13 cellular contexts compared by ENCODE assay signal in the genomic region with DNA sequence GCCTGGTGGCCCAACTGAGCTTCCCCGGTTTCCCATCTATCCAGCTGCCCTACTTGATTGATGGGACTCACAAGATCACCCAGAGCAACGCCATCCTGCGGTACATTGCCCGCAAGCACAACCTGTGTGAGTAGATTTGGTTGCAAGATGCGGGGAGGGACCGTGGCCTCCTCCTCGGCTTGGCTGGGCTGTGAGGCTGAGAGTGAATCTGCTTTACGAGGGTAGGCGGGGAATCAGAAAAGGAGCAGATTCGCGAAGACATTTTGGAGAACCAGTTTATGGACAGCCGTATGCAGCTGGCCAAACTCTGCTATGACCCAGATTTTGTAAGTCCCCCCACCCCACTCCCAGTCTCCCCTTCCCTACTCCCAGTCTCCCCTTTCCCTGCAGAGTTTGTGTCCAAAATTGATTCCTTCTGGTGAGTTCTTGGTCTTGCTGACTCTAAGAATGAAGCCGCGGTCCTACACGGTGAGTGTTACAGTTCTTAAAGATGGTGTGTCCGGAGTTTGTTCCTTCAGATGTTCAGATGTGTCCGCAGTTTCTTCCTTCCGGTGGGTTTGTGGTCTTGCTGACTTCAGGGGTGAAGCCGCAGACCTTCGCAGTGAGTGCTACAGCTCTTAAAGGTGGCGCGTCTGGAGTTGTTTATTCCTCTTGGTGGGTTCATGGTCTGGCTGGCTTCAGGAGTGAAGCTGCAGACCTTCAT. TPM values are rescaled to one million over a fixed set of nuclear protein-coding genes. Genes with fewer than 3 reads are reported as not detected.
DNase-seq lines count a peak whose midpoint lies in the region; ATAC-seq and TF ChIP-seq lines count a peak whose summit lies in the region.
"Had no signal": no experiment of that assay in that cellular context is flagged by ENCODE, and none has a peak within 500 bp of the region (broad histone marks: within the 10 kb centered on the region; RNA-seq: fewer than 3 reads in every experiment).

No MANE protein-coding gene starts in this region.

- no peaks in the 10 kb centered on the region for H3K36me3 Mint-ChIP-seq in CD4-positive, alpha-beta memory T cell
- H3K36me3 Mint-ChIP-seq in activated naive CD8-positive, alpha-beta T cell treated with anti-CD3 and anti-CD28 coated beads, Interleukin-2, amount 10 ng/mL, durations not matched to agents 7 days and 5 days, result peaks cover 2% of the 10 kb centered on the region
- peaks cover 32% of the 10 kb centered on the region for H3K36me3 Mint-ChIP-seq in nephron progenitor cell (ENCODE audit: low read depth)

- H3K27me3 ChIP-seq in CD4-positive, alpha-beta memory T cell (ENCODE audit: insufficient read depth, low read length), result no peaks in the 10 kb centered on the region

- H3K27ac Mint-ChIP-seq in CD4-positive, alpha-beta memory T cell, result peak overlapping the region in 4 of 7 donors; percentile 26 to 45 (median 35)
- H3K27ac Mint-ChIP-seq in activated naive CD8-positive, alpha-beta T cell treated with anti-CD3 and anti-CD28 coated beads, Interleukin-2, amount 10 ng/mL, durations not matched to agents 7 days and 5 days, result peak overlapping the region; percentile 73
- peak overlapping the region; percentile 40 for H3K27ac Mint-ChIP-seq in nephron progenitor cell

- H3K27me3 Mint-ChIP-seq in CD4-positive, alpha-beta memory T cell, result no peaks in the 10 kb centered on the region
- H3K27me3 Mint-ChIP-seq in activated naive CD8-positive, alpha-beta T cell treated with anti-CD3 and anti-CD28 coated beads, Interleukin-2, amount 10 ng/mL, durations not matched to agents 7 days and 5 days, result no peaks in the 10 kb centered on the region
- peaks cover 4% of the 10 kb centered on the region for H3K27me3 Mint-ChIP-seq in nephron progenitor cell (ENCODE audit: low read depth, poor library complexity)

- peak overlapping the region; percentile 18 to 72 (median 55) for H3K4me3 Mint-ChIP-seq in CD4-positive, alpha-beta memory T cell
- peak overlapping the region; percentile 71 for H3K4me3 Mint-ChIP-seq in activated naive CD8-positive, alpha-beta T cell treated with anti-CD3 and anti-CD28 coated beads, Interleukin-2, amount 10 ng/mL, durations not matched to agents 7 days and 5 days
- H3K4me3 Mint-ChIP-seq in nephron progenitor cell, result peak overlapping the region; percentile 70

- no peak overlapping the region for H3K27ac ChIP-seq in CD4-positive, alpha-beta memory T cell (ENCODE audit: low read depth, low read length)

- H3K4me1 ChIP-seq in CD4-positive, alpha-beta memory T cell (ENCODE audit: insufficient read depth, low read length), result peaks cover 6% of the 10 kb centered on the region

- H3K9me3 Mint-ChIP-seq in CD4-positive, alpha-beta memory T cell, result peaks cover 0 to 2% (median 0%) of the 10 kb centered on the region in 8 donors
- H3K9me3 Mint-ChIP-seq in activated naive CD8-positive, alpha-beta T cell treated with anti-CD3 and anti-CD28 coated beads, Interleukin-2, amount 10 ng/mL, durations not matched to agents 7 days and 5 days, result no peaks in the 10 kb centered on the region
- no peaks in the 10 kb centered on the region for H3K9me3 Mint-ChIP-seq in nephron progenitor cell

- POLR2A ChIA-PET in CD4-positive, alpha-beta memory T cell (lab: Charles Lee; ENCODE audit: partially characterized antibody), result no interaction called here
- POLR2A ChIA-PET in HEK293T (lab: Yijun Ruan, JAX), result interaction anchor here (2.1 kb wide), 1 partner anchor 13 kb away, joined by 8 read pairs; the partner anchor contains the start of gene GSTM4
- POLR2A ChIA-PET in activated naive CD8-positive, alpha-beta T cell treated with anti-CD3 and anti-CD28 coated beads, Interleukin-2, amount 10 ng/mL, durations not matched to agents 7 days and 5 days (lab: Charles Lee), result interaction anchor here (1.0 kb wide), 1 partner anchor 121 kb away, joined by 3 read pairs; the partner anchor contains the start of gene GNAI3

- H3K4me3 ChIP-seq in CD4-positive, alpha-beta memory T cell (ENCODE audit: low read length in 2 of 2), result no peak overlapping the region

- no peak for ATAC-seq in activated naive CD8-positive, alpha-beta T cell treated with anti-CD3 and anti-CD28 coated beads, Interleukin-2, amount 10 ng/mL, durations not matched to agents 7 days and 5 days (ENCODE audit: low read depth)
- ATAC-seq in GM21786 (IDR thresholded peaks at IDR 0.05; ENCODE audit: unreplicated experiment), result no peak
- ATAC-seq: Right ventricle myocardium inferior had no signal

- intact Hi-C loops in CD4-positive, alpha-beta memory T cell (cut with micrococcal nuclease), result no loop called here

- no peak for TF ChIP-seq CTCF in nephron progenitor cell (IDR thresholded peaks at IDR 0.05)

- H3K4me1 Mint-ChIP-seq in CD4-positive, alpha-beta memory T cell, result peaks cover 8 to 21% (median 15%) of the 10 kb centered on the region in 4 donors
- peaks cover 19% of the 10 kb centered on the region for H3K4me1 Mint-ChIP-seq in activated naive CD8-positive, alpha-beta T cell treated with anti-CD3 and anti-CD28 coated beads, Interleukin-2, amount 10 ng/mL, durations not matched to agents 7 days and 5 days
- H3K4me1 Mint-ChIP-seq in nephron progenitor cell, result peaks cover 30% of the 10 kb centered on the region

- H3K36me3 ChIP-seq in CD4-positive, alpha-beta memory T cell (ENCODE audit: insufficient read depth, low read length), result no peaks in the 10 kb centered on the region

- DNase-seq in CD4-positive, alpha-beta memory T cell, result no peak
- DNase-seq in HEK293T (ENCODE audit: extremely low spot score) (peak; percentile 3), nephron progenitor cell (no peak), ecto neural progenitor cell (ENCODE audit: low spot score) (no peak), NCI-H1436 treated with DMSO at 0.1 percent for 48 hours (lab: John Stamatoyannopoulos, UW) (no peak), T1000 (lab: John Stamatoyannopoulos, UW) (no peak)
- DNase-seq in activated naive CD8-positive, alpha-beta T cell treated with anti-CD3 and anti-CD28 coated beads, Interleukin-2, amount 10 ng/mL, durations not matched to agents 7 days and 5 days, result no peak
- DNase-seq: NCI-H1436; NCI-H526; stimulated activated CD4-positive, alpha-beta T cell treated with anti-CD3 and anti-CD28 coated beads, Interleukin-2, amount 100 ng/mL, for 48 hours had no signal

- H3K9me3 ChIP-seq in CD4-positive, alpha-beta memory T cell (ENCODE audit: control insufficient read depth in 1 of 2, low read length in 2 of 2), result no peaks in the 10 kb centered on the region

- CTCF ChIA-PET in CD4-positive, alpha-beta memory T cell (lab: Charles Lee; ENCODE audit: partially characterized antibody), result interaction anchor here (1.5 to 4.0 kb wide), 2 partner anchors 29 to 108 kb away, joined by 3 to 17 read pairs; no protein-coding TSS in a partner anchor
- CTCF ChIA-PET in HEK293T (lab: Yijun Ruan, JAX), result interaction anchor here (0.6 to 1.6 kb wide), 2 partner anchors 120 to 246 kb away, joined by 3 read pairs; no protein-coding TSS in a partner anchor

TF ChIP-seq in HEK293T, 16 proteins besides CTCF, POLR2A, EP300 and RAD21:
- TF ChIP-seq SUZ12 (IDR thresholded peaks at IDR 0.05) (no peak), ELF4 (IDR thresholded peaks at IDR 0.05) (no peak), FOXA1 (IDR thresholded peaks at IDR 0.05) (no peak), ZNF384 (IDR thresholded peaks at IDR 0.05) (no peak)

RNA-seq across cellular contexts. Expression of gene GSTM2, which starts 1.5 kb away (rescaled TPM):
- 10 to 100 TPM; 30.9 to 31.4 TPM for total RNA-seq in CD4-positive, alpha-beta memory T cell
- 10 to 100 TPM; 11.8 to 14.0 TPM for polyA plus RNA-seq in CD4-positive, alpha-beta memory T cell
- total RNA-seq in activated naive CD8-positive, alpha-beta T cell treated with anti-CD3 and anti-CD28 coated beads, Interleukin-2, amount 10 ng/mL, durations not matched to agents 7 days and 5 days, result 10 to 100 TPM; 16.8 to 17.3 TPM

RNA-seq across cellular contexts. Expression of gene GSTM4, which starts 13.5 kb away (rescaled TPM):
- 10 to 100 TPM; 12.6 to 14.2 TPM for total RNA-seq in CD4-positive, alpha-beta memory T cell
- polyA plus RNA-seq in CD4-positive, alpha-beta memory T cell, result 10 to 100 TPM in 1 of 2 donors, 1 to 10 TPM in 1; 1.7 to 10.4 TPM
- 1 to 10 TPM; 5.3 to 5.9 TPM for total RNA-seq in activated naive CD8-positive, alpha-beta T cell treated with anti-CD3 and anti-CD28 coated beads, Interleukin-2, amount 10 ng/mL, durations not matched to agents 7 days and 5 days

RNA-seq across cellular contexts. Expression of gene GSTM1, which starts 18.2 kb away (rescaled TPM):
- total RNA-seq in CD4-positive, alpha-beta memory T cell, result not detected
- polyA plus RNA-seq in CD4-positive, alpha-beta memory T cell, result under 1 TPM in 1 of 2 donors, not detected in 1; 0.49 TPM
- not detected for total RNA-seq in activated naive CD8-positive, alpha-beta T cell treated with anti-CD3 and anti-CD28 coated beads, Interleukin-2, amount 10 ng/mL, durations not matched to agents 7 days and 5 days
- total RNA-seq: posterior vena cava, Right ventricle myocardium inferior had no signal

RNA-seq across cellular contexts. Expression of gene GSTM5, which starts 42.7 kb away (rescaled TPM):
- total RNA-seq in CD4-positive, alpha-beta memory T cell, result not detected
- not detected for polyA plus RNA-seq in CD4-positive, alpha-beta memory T cell
- not detected for total RNA-seq in activated naive CD8-positive, alpha-beta T cell treated with anti-CD3 and anti-CD28 coated beads, Interleukin-2, amount 10 ng/mL, durations not matched to agents 7 days and 5 days

RNA-seq across cellular contexts. Expression of gene AMPD2, which starts 49.8 kb away (rescaled TPM):
- total RNA-seq in CD4-positive, alpha-beta memory T cell, result 10 to 100 TPM; 87.0 to 96.1 TPM
- 10 to 100 TPM; 43.8 to 56.2 TPM for polyA plus RNA-seq in CD4-positive, alpha-beta memory T cell
- 100 to 1,000 TPM; 114 to 122 TPM for total RNA-seq in activated naive CD8-positive, alpha-beta T cell treated with anti-CD3 and anti-CD28 coated beads, Interleukin-2, amount 10 ng/mL, durations not matched to agents 7 days and 5 days
